ENCODE assay signal across 12 cellular contexts in the genomic region with DNA sequence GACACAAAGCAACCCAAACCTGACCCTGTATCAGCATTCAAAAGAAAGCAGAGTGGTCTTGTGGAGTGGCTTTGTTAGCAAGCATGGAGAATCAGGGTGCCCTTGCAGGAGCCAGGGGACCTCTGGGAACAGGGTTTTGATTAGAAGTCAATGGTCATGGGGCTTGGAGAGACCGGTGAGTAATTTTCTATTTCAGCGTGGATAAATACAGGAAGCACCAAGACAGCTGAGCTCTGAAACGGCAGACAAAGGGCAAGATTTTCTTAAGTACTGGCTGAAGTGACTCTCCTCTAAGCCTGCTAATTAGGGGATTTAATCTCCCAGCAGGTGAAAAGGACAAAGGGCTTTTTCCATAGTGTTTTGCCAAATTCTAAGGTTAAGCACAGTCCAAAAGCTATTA.
DNase-seq lines count a peak whose midpoint lies in the region; ATAC-seq and TF ChIP-seq lines count a peak whose summit lies in the region.
"Had no signal": no experiment of that assay in that cellular context is flagged by ENCODE, and none has a peak within 500 bp of the region (broad histone marks: within the 10 kb centered on the region; RNA-seq: fewer than 3 reads in every experiment).

No MANE protein-coding gene starts in this region.

- TF ChIP-seq CTCF in retinal pigment epithelial cell (conservative IDR thresholded peaks at IDR 0.05; ENCODE audit: low read depth, low read length): no peak

- no peak overlapping the region for H3K4me3 ChIP-seq in Karpas-422 (ENCODE audit: low read length)
- H3K4me3 ChIP-seq in retinal pigment epithelial cell (ENCODE audit: low read length): no peak overlapping the region
- H3K4me3 ChIP-seq in GM23248: no peak overlapping the region
- H3K4me3 ChIP-seq: coronary artery, MG63, skin epidermis, thoracic aorta had no signal

- WGBS in GM23248 (ENCODE audit: low coverage in 1 of 2, low lambda C conversion rate in 2 of 2, missing lambda C conversion rate in 2 of 2), 2 experiments: 43 to 52% methylated on average over 3 of the region's 3 CpGs

- DNase-seq in Karpas-422 (peak; percentile 36), NCI-H2227 (lab: John Stamatoyannopoulos, UW; ENCODE audit: unreplicated experiment) (peak; percentile 57), ecto neural progenitor cell (ENCODE audit: low spot score) (peak; percentile 55), retinal pigment epithelial cell (ENCODE audit: low read depth) (peak; percentile 97), CD1c-positive myeloid dendritic cell (ENCODE audit: extremely low spot score) (no peak), GM23248 (no peak)

- no peaks in the 10 kb centered on the region for H4K20me1 ChIP-seq in Karpas-422 (ENCODE audit: insufficient read depth, low read depth, low read length)
- H4K20me1 ChIP-seq in GM23248 (ENCODE audit: insufficient read depth): no peaks in the 10 kb centered on the region

- in situ Hi-C loops in GM23248 (cut with MboI): no loop called here

- no peaks in the 10 kb centered on the region for H3K9me3 ChIP-seq in Karpas-422 (ENCODE audit: low read length)
- H3K9me3 ChIP-seq in GM23248 (ENCODE audit: low read depth): no peaks in the 10 kb centered on the region
- H3K9me3 ChIP-seq: MG63, thoracic aorta had no signal

- H3K79me2 ChIP-seq in Karpas-422 (ENCODE audit: low read length) (no peaks in the 10 kb centered on the region), GM23248 (ENCODE audit: insufficient read depth) (no peaks in the 10 kb centered on the region)

- H3K4me1 ChIP-seq in Karpas-422 (ENCODE audit: low read length) (no peaks in the 10 kb centered on the region), GM23248 (ENCODE audit: insufficient read depth) (no peaks in the 10 kb centered on the region)

- H3K36me3 ChIP-seq in Karpas-422 (ENCODE audit: insufficient read depth, low read length): no peaks in the 10 kb centered on the region
- H3K36me3 ChIP-seq in GM23248 (ENCODE audit: low read depth): no peaks in the 10 kb centered on the region
- H3K36me3 ChIP-seq: MG63, thoracic aorta had no signal

- H3K27ac ChIP-seq in Karpas-422 (ENCODE audit: low read length): no peak overlapping the region
- H3K27ac ChIP-seq in GM23248: no peak overlapping the region
- H3K27ac ChIP-seq: coronary artery, HL-60, skin epidermis, thoracic aorta had no signal

- H3K27me3 ChIP-seq in Karpas-422 (ENCODE audit: low read length): no peaks in the 10 kb centered on the region
- no peaks in the 10 kb centered on the region; the same call in none of the 2 replicates for H3K27me3 ChIP-seq in GM23248 (replicated peaks; ENCODE audit: insufficient read depth)
- H3K27me3 ChIP-seq: MG63 had no signal

- no peak overlapping the region for H3K9ac ChIP-seq in Karpas-422 (ENCODE audit: low read length)
- no peak overlapping the region for H3K9ac ChIP-seq in GM23248

- H3K9me2 ChIP-seq in Karpas-422 (replicated peaks; ENCODE audit: insufficient read depth, low read length) (no peaks in the 10 kb centered on the region), GM23248 (ENCODE audit: insufficient read depth) (no peaks in the 10 kb centered on the region)

- H3K4me2 ChIP-seq in Karpas-422 (ENCODE audit: low read depth, low read length, poor library complexity, severe bottlenecking) (no peak overlapping the region), GM23248 (ENCODE audit: unreplicated experiment) (no peak overlapping the region)

- H2AFZ ChIP-seq in Karpas-422 (ENCODE audit: low read length) (no peak overlapping the region), GM23248 (no peak overlapping the region)

- no peaks in the 10 kb centered on the region for H3F3A ChIP-seq in GM23248 (ENCODE audit: insufficient read depth)

- ATAC-seq in HG02623 (IDR thresholded peaks at IDR 0.05; ENCODE audit: unreplicated experiment): no peak

Comparison
In these comparisons a context has a peak if more than half of its experiments do, and no peak if none do; other contexts are left out.
1. DNase-seq: peak in Karpas-422 (single experiment), NCI-H2227 (single experiment), ecto neural progenitor cell (single experiment) and retinal pigment epithelial cell (single experiment); none in CD1c-positive myeloid dendritic cell (single experiment) and GM23248 (single experiment).